Comparison of ENCODE assay signal across 1 cellular context in the genomic region with DNA sequence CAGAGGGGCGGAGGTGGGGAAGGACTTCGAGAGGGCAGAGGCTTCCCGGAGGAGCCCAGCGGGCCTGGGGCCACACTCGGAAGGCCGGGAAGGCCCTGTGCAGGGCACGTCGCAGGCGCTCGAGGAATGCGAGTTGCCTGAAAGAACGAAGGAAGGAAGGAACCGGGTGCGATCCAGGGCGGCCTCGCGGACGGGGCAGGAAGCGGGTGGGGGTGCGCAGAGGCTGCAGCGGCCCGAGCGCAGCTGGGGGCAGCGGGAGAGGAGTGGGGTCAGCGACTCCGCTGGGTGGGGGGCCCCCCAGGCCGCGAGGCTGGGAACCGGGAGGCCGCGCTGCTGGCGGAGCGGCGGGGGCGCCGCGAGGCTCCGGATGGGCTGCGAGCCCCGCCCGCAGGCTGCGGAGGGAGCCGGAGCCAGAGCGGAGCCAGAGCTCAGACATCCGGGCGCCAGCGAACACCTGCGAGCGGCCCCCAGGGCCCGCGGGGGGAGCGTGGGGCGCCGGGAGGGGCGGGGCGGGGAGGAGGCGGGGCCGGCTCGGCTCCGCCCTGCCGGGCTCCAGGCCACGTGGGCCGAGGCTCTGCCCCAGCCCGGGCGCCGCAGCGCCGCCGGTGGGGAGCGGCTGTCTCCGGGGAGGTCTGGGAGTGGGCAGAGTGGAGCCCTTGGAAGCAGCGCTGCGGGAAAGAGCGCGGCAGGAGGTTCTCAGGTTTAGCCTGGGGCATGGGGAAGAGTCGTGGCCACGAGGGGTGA.
TF ChIP-seq lines count a peak whose summit lies in the region.

No MANE protein-coding gene starts in this region.

TF ChIP-seq in GM12878, 131 proteins besides CTCF, POLR2A, EP300 and RAD21 (continued from another document and continues in another):
- TF ChIP-seq, protein P1, sequence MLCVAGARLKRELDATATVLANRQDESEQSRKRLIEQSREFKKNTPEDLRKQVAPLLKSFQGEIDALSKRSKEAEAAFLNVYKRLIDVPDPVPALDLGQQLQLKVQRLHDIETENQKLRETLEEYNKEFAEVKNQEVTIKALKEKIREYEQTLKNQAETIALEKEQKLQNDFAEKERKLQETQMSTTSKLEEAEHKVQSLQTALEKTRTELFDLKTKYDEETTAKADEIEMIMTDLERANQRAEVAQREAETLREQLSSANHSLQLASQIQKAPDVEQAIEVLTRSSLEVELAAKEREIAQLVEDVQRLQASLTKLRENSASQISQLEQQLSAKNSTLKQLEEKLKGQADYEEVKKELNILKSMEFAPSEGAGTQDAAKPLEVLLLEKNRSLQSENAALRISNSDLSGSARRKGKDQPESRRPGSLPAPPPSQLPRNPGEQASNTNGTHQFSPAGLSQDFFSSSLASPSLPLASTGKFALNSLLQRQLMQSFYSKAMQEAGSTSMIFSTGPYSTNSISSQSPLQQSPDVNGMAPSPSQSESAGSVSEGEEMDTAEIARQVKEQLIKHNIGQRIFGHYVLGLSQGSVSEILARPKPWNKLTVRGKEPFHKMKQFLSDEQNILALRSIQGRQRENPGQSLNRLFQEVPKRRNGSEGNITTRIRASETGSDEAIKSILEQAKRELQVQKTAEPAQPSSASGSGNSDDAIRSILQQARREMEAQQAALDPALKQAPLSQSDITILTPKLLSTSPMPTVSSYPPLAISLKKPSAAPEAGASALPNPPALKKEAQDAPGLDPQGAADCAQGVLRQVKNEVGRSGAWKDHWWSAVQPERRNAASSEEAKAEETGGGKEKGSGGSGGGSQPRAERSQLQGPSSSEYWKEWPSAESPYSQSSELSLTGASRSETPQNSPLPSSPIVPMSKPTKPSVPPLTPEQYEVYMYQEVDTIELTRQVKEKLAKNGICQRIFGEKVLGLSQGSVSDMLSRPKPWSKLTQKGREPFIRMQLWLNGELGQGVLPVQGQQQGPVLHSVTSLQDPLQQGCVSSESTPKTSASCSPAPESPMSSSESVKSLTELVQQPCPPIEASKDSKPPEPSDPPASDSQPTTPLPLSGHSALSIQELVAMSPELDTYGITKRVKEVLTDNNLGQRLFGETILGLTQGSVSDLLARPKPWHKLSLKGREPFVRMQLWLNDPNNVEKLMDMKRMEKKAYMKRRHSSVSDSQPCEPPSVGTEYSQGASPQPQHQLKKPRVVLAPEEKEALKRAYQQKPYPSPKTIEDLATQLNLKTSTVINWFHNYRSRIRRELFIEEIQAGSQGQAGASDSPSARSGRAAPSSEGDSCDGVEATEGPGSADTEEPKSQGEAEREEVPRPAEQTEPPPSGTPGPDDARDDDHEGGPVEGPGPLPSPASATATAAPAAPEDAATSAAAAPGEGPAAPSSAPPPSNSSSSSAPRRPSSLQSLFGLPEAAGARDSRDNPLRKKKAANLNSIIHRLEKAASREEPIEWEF (IDR thresholded peaks at IDR 0.05; ENCODE audit: insufficient replicate concordance, low read depth, low read length) = no peak
- TF ChIP-seq, protein P2, sequence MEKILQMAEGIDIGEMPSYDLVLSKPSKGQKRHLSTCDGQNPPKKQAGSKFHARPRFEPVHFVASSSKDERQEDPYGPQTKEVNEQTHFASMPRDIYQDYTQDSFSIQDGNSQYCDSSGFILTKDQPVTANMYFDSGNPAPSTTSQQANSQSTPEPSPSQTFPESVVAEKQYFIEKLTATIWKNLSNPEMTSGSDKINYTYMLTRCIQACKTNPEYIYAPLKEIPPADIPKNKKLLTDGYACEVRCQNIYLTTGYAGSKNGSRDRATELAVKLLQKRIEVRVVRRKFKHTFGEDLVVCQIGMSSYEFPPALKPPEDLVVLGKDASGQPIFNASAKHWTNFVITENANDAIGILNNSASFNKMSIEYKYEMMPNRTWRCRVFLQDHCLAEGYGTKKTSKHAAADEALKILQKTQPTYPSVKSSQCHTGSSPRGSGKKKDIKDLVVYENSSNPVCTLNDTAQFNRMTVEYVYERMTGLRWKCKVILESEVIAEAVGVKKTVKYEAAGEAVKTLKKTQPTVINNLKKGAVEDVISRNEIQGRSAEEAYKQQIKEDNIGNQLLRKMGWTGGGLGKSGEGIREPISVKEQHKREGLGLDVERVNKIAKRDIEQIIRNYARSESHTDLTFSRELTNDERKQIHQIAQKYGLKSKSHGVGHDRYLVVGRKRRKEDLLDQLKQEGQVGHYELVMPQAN (conservative IDR thresholded peaks at IDR 0.05) = peak; percentile 55; the same call in 1 of the 2 replicates
- TF ChIP-seq ZSCAN29 (IDR thresholded peaks at IDR 0.05) (peak; percentile 50; the same call in 1 of the 2 replicates), BCL11A (IDR thresholded peaks at IDR 0.05; ENCODE audit: low read depth, low read length) (0 out of 2 replicates have a peak, but pooled peaks have one; percentile 5), CHD2 (IDR thresholded peaks at IDR 0.05; ENCODE audit: borderline replicate concordance, low read depth, low read length) (peak; percentile 53; the same call in 1 of the 2 replicates), ZNF217 (IDR thresholded peaks at IDR 0.05) (no peak), CREB1 (IDR thresholded peaks at IDR 0.05; ENCODE audit: low read depth) (0 out of 2 replicates have a peak, but pooled peaks have one; percentile 10), RUNX3 (IDR thresholded peaks at IDR 0.05; ENCODE audit: low read length) (peak; percentile 33), ZNF622 (IDR thresholded peaks at IDR 0.05) (no peak), SUZ12 (IDR thresholded peaks at IDR 0.05; ENCODE audit: unreplicated experiment) (no peak), CBX5 (IDR thresholded peaks at IDR 0.05; ENCODE audit: low read depth) (no peak), RCOR1 (conservative IDR thresholded peaks at IDR 0.05; ENCODE audit: low read depth, low read length) (no peak), TCF3 (IDR thresholded peaks at IDR 0.05; ENCODE audit: borderline replicate concordance, insufficient read depth, low read depth, low read length) (peak; percentile 97), WRNIP1 (IDR thresholded peaks at IDR 0.05; ENCODE audit: borderline replicate concordance, low read depth, low read length) (no peak), MTA2 (IDR thresholded peaks at IDR 0.05; ENCODE audit: low read depth) (no peak), YBX1 (IDR thresholded peaks at IDR 0.05) (no peak), CBX3 (IDR thresholded peaks at IDR 0.05; ENCODE audit: borderline replicate concordance, low read depth) (no peak), BMI1 (IDR thresholded peaks at IDR 0.05; ENCODE audit: borderline replicate concordance) (no peak), PML (IDR thresholded peaks at IDR 0.05; ENCODE audit: low read length) (no peak), HDGF (IDR thresholded peaks at IDR 0.05) (no peak), ZNF274 (IDR thresholded peaks at IDR 0.05; ENCODE audit: insufficient read depth, insufficient read length) (no peak), SPI1 (IDR thresholded peaks at IDR 0.05; ENCODE audit: borderline replicate concordance, insufficient read depth, low read depth, low read length) (no peak), CHD1 (IDR thresholded peaks at IDR 0.05; ENCODE audit: low read depth, low read length) (no peak)
- TF ChIP-seq, protein P3, sequence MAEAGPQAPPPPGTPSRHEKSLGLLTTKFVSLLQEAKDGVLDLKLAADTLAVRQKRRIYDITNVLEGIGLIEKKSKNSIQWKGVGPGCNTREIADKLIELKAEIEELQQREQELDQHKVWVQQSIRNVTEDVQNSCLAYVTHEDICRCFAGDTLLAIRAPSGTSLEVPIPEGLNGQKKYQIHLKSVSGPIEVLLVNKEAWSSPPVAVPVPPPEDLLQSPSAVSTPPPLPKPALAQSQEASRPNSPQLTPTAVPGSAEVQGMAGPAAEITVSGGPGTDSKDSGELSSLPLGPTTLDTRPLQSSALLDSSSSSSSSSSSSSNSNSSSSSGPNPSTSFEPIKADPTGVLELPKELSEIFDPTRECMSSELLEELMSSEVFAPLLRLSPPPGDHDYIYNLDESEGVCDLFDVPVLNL (IDR thresholded peaks at IDR 0.05; ENCODE audit: low read depth, low read length) = no peak
- TF ChIP-seq, protein P4, sequence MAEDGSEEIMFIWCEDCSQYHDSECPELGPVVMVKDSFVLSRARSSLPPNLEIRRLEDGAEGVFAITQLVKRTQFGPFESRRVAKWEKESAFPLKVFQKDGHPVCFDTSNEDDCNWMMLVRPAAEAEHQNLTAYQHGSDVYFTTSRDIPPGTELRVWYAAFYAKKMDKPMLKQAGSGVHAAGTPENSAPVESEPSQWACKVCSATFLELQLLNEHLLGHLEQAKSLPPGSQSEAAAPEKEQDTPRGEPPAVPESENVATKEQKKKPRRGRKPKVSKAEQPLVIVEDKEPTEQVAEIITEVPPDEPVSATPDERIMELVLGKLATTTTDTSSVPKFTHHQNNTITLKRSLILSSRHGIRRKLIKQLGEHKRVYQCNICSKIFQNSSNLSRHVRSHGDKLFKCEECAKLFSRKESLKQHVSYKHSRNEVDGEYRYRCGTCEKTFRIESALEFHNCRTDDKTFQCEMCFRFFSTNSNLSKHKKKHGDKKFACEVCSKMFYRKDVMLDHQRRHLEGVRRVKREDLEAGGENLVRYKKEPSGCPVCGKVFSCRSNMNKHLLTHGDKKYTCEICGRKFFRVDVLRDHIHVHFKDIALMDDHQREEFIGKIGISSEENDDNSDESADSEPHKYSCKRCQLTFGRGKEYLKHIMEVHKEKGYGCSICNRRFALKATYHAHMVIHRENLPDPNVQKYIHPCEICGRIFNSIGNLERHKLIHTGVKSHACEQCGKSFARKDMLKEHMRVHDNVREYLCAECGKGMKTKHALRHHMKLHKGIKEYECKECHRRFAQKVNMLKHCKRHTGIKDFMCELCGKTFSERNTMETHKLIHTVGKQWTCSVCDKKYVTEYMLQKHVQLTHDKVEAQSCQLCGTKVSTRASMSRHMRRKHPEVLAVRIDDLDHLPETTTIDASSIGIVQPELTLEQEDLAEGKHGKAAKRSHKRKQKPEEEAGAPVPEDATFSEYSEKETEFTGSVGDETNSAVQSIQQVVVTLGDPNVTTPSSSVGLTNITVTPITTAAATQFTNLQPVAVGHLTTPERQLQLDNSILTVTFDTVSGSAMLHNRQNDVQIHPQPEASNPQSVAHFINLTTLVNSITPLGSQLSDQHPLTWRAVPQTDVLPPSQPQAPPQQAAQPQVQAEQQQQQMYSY (CRISPR knock-in tag; IDR thresholded peaks at IDR 0.05) = no peak
- TF ChIP-seq, protein P5, sequence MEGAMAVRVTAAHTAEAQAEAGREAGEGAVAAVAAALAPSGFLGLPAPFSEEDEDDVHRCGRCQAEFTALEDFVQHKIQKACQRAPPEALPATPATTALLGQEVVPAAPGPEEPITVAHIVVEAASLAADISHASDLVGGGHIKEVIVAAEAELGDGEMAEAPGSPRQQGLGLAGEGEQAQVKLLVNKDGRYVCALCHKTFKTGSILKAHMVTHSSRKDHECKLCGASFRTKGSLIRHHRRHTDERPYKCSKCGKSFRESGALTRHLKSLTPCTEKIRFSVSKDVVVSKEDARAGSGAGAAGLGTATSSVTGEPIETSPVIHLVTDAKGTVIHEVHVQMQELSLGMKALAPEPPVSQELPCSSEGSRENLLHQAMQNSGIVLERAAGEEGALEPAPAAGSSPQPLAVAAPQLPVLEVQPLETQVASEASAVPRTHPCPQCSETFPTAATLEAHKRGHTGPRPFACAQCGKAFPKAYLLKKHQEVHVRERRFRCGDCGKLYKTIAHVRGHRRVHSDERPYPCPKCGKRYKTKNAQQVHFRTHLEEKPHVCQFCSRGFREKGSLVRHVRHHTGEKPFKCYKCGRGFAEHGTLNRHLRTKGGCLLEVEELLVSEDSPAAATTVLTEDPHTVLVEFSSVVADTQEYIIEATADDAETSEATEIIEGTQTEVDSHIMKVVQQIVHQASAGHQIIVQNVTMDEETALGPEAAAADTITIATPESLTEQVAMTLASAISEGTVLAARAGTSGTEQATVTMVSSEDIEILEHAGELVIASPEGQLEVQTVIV (IDR thresholded peaks at IDR 0.05; ENCODE audit: borderline replicate concordance, partially characterized antibody) = no peak
- TF ChIP-seq, protein P6, sequence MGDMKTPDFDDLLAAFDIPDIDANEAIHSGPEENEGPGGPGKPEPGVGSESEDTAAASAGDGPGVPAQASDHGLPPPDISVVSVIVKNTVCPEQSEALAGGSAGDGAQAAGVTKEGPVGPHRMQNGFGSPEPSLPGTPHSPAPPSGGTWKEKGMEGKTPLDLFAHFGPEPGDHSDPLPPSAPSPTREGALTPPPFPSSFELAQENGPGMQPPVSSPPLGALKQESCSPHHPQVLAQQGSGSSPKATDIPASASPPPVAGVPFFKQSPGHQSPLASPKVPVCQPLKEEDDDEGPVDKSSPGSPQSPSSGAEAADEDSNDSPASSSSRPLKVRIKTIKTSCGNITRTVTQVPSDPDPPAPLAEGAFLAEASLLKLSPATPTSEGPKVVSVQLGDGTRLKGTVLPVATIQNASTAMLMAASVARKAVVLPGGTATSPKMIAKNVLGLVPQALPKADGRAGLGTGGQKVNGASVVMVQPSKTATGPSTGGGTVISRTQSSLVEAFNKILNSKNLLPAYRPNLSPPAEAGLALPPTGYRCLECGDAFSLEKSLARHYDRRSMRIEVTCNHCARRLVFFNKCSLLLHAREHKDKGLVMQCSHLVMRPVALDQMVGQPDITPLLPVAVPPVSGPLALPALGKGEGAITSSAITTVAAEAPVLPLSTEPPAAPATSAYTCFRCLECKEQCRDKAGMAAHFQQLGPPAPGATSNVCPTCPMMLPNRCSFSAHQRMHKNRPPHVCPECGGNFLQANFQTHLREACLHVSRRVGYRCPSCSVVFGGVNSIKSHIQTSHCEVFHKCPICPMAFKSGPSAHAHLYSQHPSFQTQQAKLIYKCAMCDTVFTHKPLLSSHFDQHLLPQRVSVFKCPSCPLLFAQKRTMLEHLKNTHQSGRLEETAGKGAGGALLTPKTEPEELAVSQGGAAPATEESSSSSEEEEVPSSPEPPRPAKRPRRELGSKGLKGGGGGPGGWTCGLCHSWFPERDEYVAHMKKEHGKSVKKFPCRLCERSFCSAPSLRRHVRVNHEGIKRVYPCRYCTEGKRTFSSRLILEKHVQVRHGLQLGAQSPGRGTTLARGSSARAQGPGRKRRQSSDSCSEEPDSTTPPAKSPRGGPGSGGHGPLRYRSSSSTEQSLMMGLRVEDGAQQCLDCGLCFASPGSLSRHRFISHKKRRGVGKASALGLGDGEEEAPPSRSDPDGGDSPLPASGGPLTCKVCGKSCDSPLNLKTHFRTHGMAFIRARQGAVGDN (IDR thresholded peaks at IDR 0.05) = peak; percentile 79
- TF ChIP-seq, protein P7, sequence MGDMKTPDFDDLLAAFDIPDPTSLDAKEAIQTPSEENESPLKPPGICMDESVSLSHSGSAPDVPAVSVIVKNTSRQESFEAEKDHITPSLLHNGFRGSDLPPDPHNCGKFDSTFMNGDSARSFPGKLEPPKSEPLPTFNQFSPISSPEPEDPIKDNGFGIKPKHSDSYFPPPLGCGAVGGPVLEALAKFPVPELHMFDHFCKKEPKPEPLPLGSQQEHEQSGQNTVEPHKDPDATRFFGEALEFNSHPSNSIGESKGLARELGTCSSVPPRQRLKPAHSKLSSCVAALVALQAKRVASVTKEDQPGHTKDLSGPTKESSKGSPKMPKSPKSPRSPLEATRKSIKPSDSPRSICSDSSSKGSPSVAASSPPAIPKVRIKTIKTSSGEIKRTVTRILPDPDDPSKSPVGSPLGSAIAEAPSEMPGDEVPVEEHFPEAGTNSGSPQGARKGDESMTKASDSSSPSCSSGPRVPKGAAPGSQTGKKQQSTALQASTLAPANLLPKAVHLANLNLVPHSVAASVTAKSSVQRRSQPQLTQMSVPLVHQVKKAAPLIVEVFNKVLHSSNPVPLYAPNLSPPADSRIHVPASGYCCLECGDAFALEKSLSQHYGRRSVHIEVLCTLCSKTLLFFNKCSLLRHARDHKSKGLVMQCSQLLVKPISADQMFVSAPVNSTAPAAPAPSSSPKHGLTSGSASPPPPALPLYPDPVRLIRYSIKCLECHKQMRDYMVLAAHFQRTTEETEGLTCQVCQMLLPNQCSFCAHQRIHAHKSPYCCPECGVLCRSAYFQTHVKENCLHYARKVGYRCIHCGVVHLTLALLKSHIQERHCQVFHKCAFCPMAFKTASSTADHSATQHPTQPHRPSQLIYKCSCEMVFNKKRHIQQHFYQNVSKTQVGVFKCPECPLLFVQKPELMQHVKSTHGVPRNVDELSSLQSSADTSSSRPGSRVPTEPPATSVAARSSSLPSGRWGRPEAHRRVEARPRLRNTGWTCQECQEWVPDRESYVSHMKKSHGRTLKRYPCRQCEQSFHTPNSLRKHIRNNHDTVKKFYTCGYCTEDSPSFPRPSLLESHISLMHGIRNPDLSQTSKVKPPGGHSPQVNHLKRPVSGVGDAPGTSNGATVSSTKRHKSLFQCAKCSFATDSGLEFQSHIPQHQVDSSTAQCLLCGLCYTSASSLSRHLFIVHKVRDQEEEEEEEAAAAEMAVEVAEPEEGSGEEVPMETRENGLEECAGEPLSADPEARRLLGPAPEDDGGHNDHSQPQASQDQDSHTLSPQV (IDR thresholded peaks at IDR 0.05) = no peak
